ENCODE assay signal across 8 cellular contexts in the genomic region with DNA sequence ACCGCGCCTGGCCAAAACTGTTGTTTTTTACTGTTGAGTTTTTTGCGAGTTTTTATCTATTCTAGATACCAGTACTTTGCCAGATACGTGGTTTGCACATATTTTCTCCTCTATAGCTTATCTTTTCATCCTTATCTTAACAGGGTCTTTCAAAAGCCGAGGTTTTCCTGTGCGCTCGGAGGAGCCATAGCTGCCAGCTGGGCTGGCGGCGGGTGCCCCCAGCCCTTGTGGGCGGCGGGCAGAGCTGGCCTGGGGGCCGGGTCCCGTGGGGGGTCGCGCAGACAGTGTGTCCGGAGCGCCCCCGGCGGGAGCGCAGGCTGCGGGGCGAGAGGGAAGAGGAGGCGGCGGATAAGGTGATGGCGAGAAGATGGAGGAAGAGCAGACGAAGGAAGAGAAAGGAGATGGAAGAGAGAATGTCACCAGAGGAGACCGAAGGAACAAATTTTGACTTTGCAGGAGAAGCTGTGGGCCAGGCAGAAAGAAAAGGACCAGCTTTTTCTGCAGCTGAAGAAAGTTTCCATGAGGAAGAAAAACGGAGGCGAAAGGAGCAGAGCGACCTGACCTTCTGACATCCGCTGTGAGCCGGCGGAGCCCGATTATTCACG. TPM values are rescaled to one million over a fixed set of nuclear protein-coding genes. Genes with fewer than 3 reads are reported as not detected.
DNase-seq lines count a peak whose midpoint lies in the region; ATAC-seq lines count a peak whose summit lies in the region.

No MANE protein-coding gene starts in this region.

- H3K4me3 Mint-ChIP-seq in CD8-positive, alpha-beta memory T cell: peak overlapping the region; percentile 76 to 95 (median 92)
- peak overlapping the region; percentile 90 for H3K4me3 Mint-ChIP-seq in central memory CD8-positive, alpha-beta T cell
- H3K4me3 Mint-ChIP-seq in naive B cell: peak overlapping the region; percentile 78 to 98 (median 96)

- peaks cover 15 to 20% (median 18%) of the 10 kb centered on the region in 3 donors for H3K4me1 Mint-ChIP-seq in CD8-positive, alpha-beta memory T cell
- H3K4me1 Mint-ChIP-seq in central memory CD8-positive, alpha-beta T cell: peaks cover 13% of the 10 kb centered on the region
- peaks cover 0 to 19% (median 17%) of the 10 kb centered on the region in 3 donors for H3K4me1 Mint-ChIP-seq in naive B cell

- H3K4me1 ChIP-seq in CD8-positive, alpha-beta memory T cell (ENCODE audit: insufficient read depth, low read length): peaks cover 13% of the 10 kb centered on the region

- CTCF ChIA-PET in CD8-positive, alpha-beta memory T cell (lab: Charles Lee): interaction anchor here (0.9 to 2.6 kb wide), 6 partner anchors 10 to 367 kb away, joined by 3 to 14 read pairs (median 4); a partner anchor contains a TSS

- no peaks in the 10 kb centered on the region for H3K27me3 ChIP-seq in CD8-positive, alpha-beta memory T cell (ENCODE audit: insufficient read depth, low read length, poor library complexity, severe bottlenecking)

- peak overlapping the region; percentile 58 for H3K27ac ChIP-seq in CD8-positive, alpha-beta memory T cell (ENCODE audit: low read depth, low read length)

- peak overlapping the region; percentile 42 to 97 (median 94) for H3K27ac Mint-ChIP-seq in CD8-positive, alpha-beta memory T cell
- H3K27ac Mint-ChIP-seq in central memory CD8-positive, alpha-beta T cell (ENCODE audit: low read depth): peak overlapping the region; percentile 77
- peak overlapping the region; percentile 73 to 96 (median 94) for H3K27ac Mint-ChIP-seq in naive B cell

- peak in 1 of 5 donors; percentile 46 for DNase-seq in CD8-positive, alpha-beta memory T cell
- no peak for DNase-seq in central memory CD8-positive, alpha-beta T cell (ENCODE audit: low spot score in 2 of 2)
- DNase-seq in naive B cell (no peak), RKO (ENCODE audit: low spot score) (no peak), T1000 (lab: John Stamatoyannopoulos, UW) (no peak)

- H3K9me3 ChIP-seq in CD8-positive, alpha-beta memory T cell (ENCODE audit: low read length): no peaks in the 10 kb centered on the region

- ATAC-seq in GM19395 (IDR thresholded peaks at IDR 0.05; ENCODE audit: unreplicated experiment) (peak; percentile 44), HG03469 (IDR thresholded peaks at IDR 0.05; ENCODE audit: unreplicated experiment) (peak; percentile 8), naive B cell (ENCODE audit: low read depth in 2 of 2) (peak; percentile 10 to 18), GM18519 (IDR thresholded peaks at IDR 0.05; ENCODE audit: low FRiP score, unreplicated experiment) (no peak)
- ATAC-seq in central memory CD8-positive, alpha-beta T cell (replicated peaks; ENCODE audit: extremely low read depth, poor library complexity, severe bottlenecking): peak; percentile 30

- no peaks in the 10 kb centered on the region for H3K27me3 Mint-ChIP-seq in CD8-positive, alpha-beta memory T cell
- no peaks in the 10 kb centered on the region for H3K27me3 Mint-ChIP-seq in central memory CD8-positive, alpha-beta T cell
- H3K27me3 Mint-ChIP-seq in naive B cell: no peaks in the 10 kb centered on the region

- peak overlapping the region; percentile 47 for H3K4me3 ChIP-seq in CD8-positive, alpha-beta memory T cell (ENCODE audit: low read length)

- POLR2A ChIA-PET in CD8-positive, alpha-beta memory T cell (lab: Charles Lee): interaction anchor here (0.6 to 4.8 kb wide), 6 partner anchors 12 to 393 kb away, joined by 3 to 106 read pairs (median 4); a partner anchor contains a TSS

- H3K36me3 ChIP-seq in CD8-positive, alpha-beta memory T cell (ENCODE audit: insufficient read depth, low read length): no peaks in the 10 kb centered on the region

- peaks cover 0 to 1% (median 0%) of the 10 kb centered on the region in 5 donors for H3K9me3 Mint-ChIP-seq in CD8-positive, alpha-beta memory T cell
- H3K9me3 Mint-ChIP-seq in central memory CD8-positive, alpha-beta T cell: no peaks in the 10 kb centered on the region
- H3K9me3 Mint-ChIP-seq in naive B cell: peaks cover 0 to 1% (median 0%) of the 10 kb centered on the region in 7 donors

- peaks cover 0 to 3% (median 0%) of the 10 kb centered on the region in 3 donors for H3K36me3 Mint-ChIP-seq in CD8-positive, alpha-beta memory T cell
- peaks cover 4% of the 10 kb centered on the region for H3K36me3 Mint-ChIP-seq in central memory CD8-positive, alpha-beta T cell (ENCODE audit: insufficient read depth)
- H3K36me3 Mint-ChIP-seq in naive B cell: no peaks in the 10 kb centered on the region

RNA-seq across cellular contexts. Expression of a gene that starts 11.0 kb away (rescaled TPM):
- total RNA-seq in CD8-positive, alpha-beta memory T cell: 100 to 1,000 TPM; 563 to 564 TPM
- polyA plus RNA-seq in CD8-positive, alpha-beta memory T cell: 211 TPM
- polyA plus RNA-seq in naive B cell (ENCODE audit: low read depth in 6 of 6): 100 to 1,000 TPM; 194 to 296 (median 243) TPM

RNA-seq across cellular contexts. Expression of a gene that starts 33.9 kb away (rescaled TPM):
- total RNA-seq in CD8-positive, alpha-beta memory T cell: 100 to 1,000 TPM; 106 to 110 TPM
- 23.9 TPM for polyA plus RNA-seq in CD8-positive, alpha-beta memory T cell
- 10 to 100 TPM; 22.2 to 34.4 (median 25.0) TPM for polyA plus RNA-seq in naive B cell (ENCODE audit: low read depth in 6 of 6)

RNA-seq across cellular contexts. Expression of a gene that starts 55.2 kb away (rescaled TPM):
- total RNA-seq in CD8-positive, alpha-beta memory T cell: not detected
- not detected for polyA plus RNA-seq in CD8-positive, alpha-beta memory T cell
- not detected for polyA plus RNA-seq in naive B cell (ENCODE audit: low read depth in 6 of 6)
